In genomic region chr6:29426654-29427053, GRCh38 we compare ENCODE assay signal across 1 cellular context.
TF ChIP-seq lines count a peak whose summit lies in the region.

No MANE protein-coding gene starts in this region.

TF ChIP-seq in HepG2, 621 proteins besides CTCF, POLR2A, EP300 and RAD21:
- TF ChIP-seq ZNF510 (CRISPR knock-in tag; IDR thresholded peaks at IDR 0.05; ENCODE audit: low read depth) (no peak), STAG1 (CRISPR knock-in tag; IDR thresholded peaks at IDR 0.05) (peak; percentile 42)
